Comparison of ENCODE assay signal across 11 cellular contexts in the genomic region with DNA sequence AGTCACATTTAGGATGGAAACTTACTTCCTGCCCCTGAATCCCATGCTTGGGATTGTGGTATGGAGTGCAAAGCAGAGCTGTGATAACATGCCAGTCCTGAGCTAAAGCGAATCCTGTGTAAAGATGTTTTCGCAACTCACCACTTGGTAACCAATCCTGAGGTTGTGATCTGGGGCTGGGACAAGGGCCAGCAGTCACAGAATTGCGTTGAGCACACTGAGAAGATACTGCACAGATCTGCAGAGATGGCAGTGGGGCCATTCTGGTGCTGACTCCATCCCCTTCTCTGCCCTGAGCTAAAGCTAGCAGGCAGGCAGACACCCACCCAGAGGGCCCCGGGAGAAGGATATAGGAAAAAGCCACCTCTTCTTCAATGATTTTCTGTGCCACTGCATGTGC.
DNase-seq lines count a peak whose midpoint lies in the region; ATAC-seq and TF ChIP-seq lines count a peak whose summit lies in the region.
"Had no signal": no experiment of that assay in that cellular context is flagged by ENCODE, and none has a peak within 500 bp of the region (broad histone marks: within the 10 kb centered on the region; RNA-seq: fewer than 3 reads in every experiment).

No MANE protein-coding gene starts in this region.

- H3K27me3 ChIP-seq in cardiac muscle cell (no peaks in the 10 kb centered on the region), osteoblast (ENCODE audit: insufficient read depth, low read length) (no peaks in the 10 kb centered on the region), endodermal cell (ENCODE audit: control insufficient read depth, insufficient read depth, low read length, poor library complexity, severe bottlenecking) (no peaks in the 10 kb centered on the region)

- peak overlapping the region; percentile 15 for H3K4me2 ChIP-seq in osteoblast (ENCODE audit: insufficient read depth, low read length)

- H3K4me1 Mint-ChIP-seq in endodermal cell: peaks cover 48% of the 10 kb centered on the region

- no peaks in the 10 kb centered on the region for H3K27me3 Mint-ChIP-seq in endodermal cell (ENCODE audit: insufficient read depth)
- H3K27me3 Mint-ChIP-seq: stimulated activated naive CD8-positive, alpha-beta T cell treated with anti-CD3 and anti-CD28 coated beads, Interleukin-15, Interleukin-2, amounts not matched to agents 100 ng/mL and 50 ng/mL, for 24 hours had no signal

- H3K36me3 ChIP-seq in cardiac muscle cell (peaks cover 13% of the 10 kb centered on the region), osteoblast (ENCODE audit: insufficient read depth, low read length) (peaks cover 4% of the 10 kb centered on the region), endodermal cell (ENCODE audit: control insufficient read depth, insufficient read depth, low read length) (peaks cover 40% of the 10 kb centered on the region)

- no peaks in the 10 kb centered on the region for H4K20me1 ChIP-seq in osteoblast (ENCODE audit: insufficient read depth, low read length)

- peak overlapping the region; percentile 56 for H3K27ac ChIP-seq in C4-2B
- H3K27ac ChIP-seq in cardiac muscle cell: peak overlapping the region; percentile 75
- no peak overlapping the region for H3K27ac ChIP-seq in osteoblast (ENCODE audit: low read depth, low read length)
- no peak overlapping the region for H3K27ac ChIP-seq in endodermal cell (ENCODE audit: low read depth, low read length)

- DNase-seq in amniotic epithelial cell (ENCODE audit: low read depth) (peak; percentile 84), cardiac muscle cell (ENCODE audit: low read depth in 1 of 2, low spot score in 1 of 2) (peak in 1 of 2 donors; percentile 83), osteoblast (ENCODE audit: insufficient read length, low spot score, missing footprints) (peak; percentile 38), activated T-cell treated with anti-CD3 and anti-CD28 coated beads for 4 hours (no peak), endodermal cell (no peak)
- DNase-seq: cerebellar nuclear complex, glutamatergic neuron had no signal

- no peaks in the 10 kb centered on the region for H3K79me2 ChIP-seq in osteoblast (ENCODE audit: insufficient read depth, low read length)

- H3K9me3 ChIP-seq in cardiac muscle cell (ENCODE audit: low read depth) (no peaks in the 10 kb centered on the region), osteoblast (ENCODE audit: low read depth, low read length) (no peaks in the 10 kb centered on the region), endodermal cell (ENCODE audit: control insufficient read depth, low read length) (peaks cover 6% of the 10 kb centered on the region)

- H3K9ac ChIP-seq in endodermal cell (ENCODE audit: extremely low read depth, low read length, poor library complexity, severe bottlenecking): no peak overlapping the region

- H3K9me3 Mint-ChIP-seq in endodermal cell: peaks cover 11% of the 10 kb centered on the region

- H3K4me3 Mint-ChIP-seq in endodermal cell: no peak overlapping the region
- H3K4me3 Mint-ChIP-seq: stimulated activated naive CD8-positive, alpha-beta T cell treated with anti-CD3 and anti-CD28 coated beads, Interleukin-15, Interleukin-2, amounts not matched to agents 100 ng/mL and 50 ng/mL, for 24 hours had no signal

- H3K4me3 ChIP-seq in cardiac muscle cell (no peak overlapping the region), osteoblast (ENCODE audit: insufficient read depth, low read length) (no peak overlapping the region), endodermal cell (ENCODE audit: low read length) (no peak overlapping the region)

- ATAC-seq in HG03571 (IDR thresholded peaks at IDR 0.05; ENCODE audit: unreplicated experiment) (no peak), HG02798 (IDR thresholded peaks at IDR 0.05; ENCODE audit: poor library complexity, unreplicated experiment) (no peak)

- H2AFZ ChIP-seq in osteoblast (ENCODE audit: low read length): no peak overlapping the region

- TF ChIP-seq CTCF in C4-2B (conservative IDR thresholded peaks at IDR 0.05) (no peak), cardiac muscle cell (IDR thresholded peaks at IDR 0.05; ENCODE audit: low read depth, low read length) (no peak), osteoblast (IDR thresholded peaks at IDR 0.05; ENCODE audit: extremely low read depth, low read depth, low read length) (no peak), endodermal cell (conservative IDR thresholded peaks at IDR 0.05) (no peak)

- peaks cover 58% of the 10 kb centered on the region for H3K36me3 Mint-ChIP-seq in endodermal cell (ENCODE audit: low read depth)

- WGBS in endodermal cell (ENCODE audit: insufficient coverage in 1 of 2, insufficient read length in 1 of 2), 2 experiments: 89 to 93% methylated on average over 3 to 4 of the region's 4 CpGs

- H3K4me1 ChIP-seq in cardiac muscle cell (ENCODE audit: low read depth) (peaks cover 9% of the 10 kb centered on the region), osteoblast (ENCODE audit: insufficient read depth, low read length) (peaks cover 8% of the 10 kb centered on the region), endodermal cell (ENCODE audit: control insufficient read depth, insufficient read depth, low read length) (peaks cover 12% of the 10 kb centered on the region)

- H3K27ac Mint-ChIP-seq in endodermal cell: no peak overlapping the region

Comparison
In these comparisons a context has a peak if more than half of its experiments do, and no peak if none do; other contexts are left out.
1. H3K27ac ChIP-seq: peak in C4-2B (single experiment) and cardiac muscle cell (single experiment); none in osteoblast (single experiment) and endodermal cell (single experiment).
2. DNase-seq: peak in amniotic epithelial cell (single experiment) and osteoblast (single experiment); none in activated T-cell treated with anti-CD3 and anti-CD28 coated beads for 4 hours (single experiment) and endodermal cell (single experiment).